Comparison of ENCODE assay signal across 1 cellular context in genomic region chr9:137267933-137268355, GRCh38.
TF ChIP-seq lines count a peak whose summit lies in the region.

No MANE protein-coding gene starts in this region.

TF ChIP-seq in A549, 52 proteins besides CTCF, POLR2A, EP300 and RAD21 (continued from another document):
- no peak for TF ChIP-seq HOXB13 (CRISPR knock-in tag; IDR thresholded peaks at IDR 0.05; ENCODE audit: low read depth)
